ENCODE assay signal across 9 cellular contexts in the genomic region with DNA sequence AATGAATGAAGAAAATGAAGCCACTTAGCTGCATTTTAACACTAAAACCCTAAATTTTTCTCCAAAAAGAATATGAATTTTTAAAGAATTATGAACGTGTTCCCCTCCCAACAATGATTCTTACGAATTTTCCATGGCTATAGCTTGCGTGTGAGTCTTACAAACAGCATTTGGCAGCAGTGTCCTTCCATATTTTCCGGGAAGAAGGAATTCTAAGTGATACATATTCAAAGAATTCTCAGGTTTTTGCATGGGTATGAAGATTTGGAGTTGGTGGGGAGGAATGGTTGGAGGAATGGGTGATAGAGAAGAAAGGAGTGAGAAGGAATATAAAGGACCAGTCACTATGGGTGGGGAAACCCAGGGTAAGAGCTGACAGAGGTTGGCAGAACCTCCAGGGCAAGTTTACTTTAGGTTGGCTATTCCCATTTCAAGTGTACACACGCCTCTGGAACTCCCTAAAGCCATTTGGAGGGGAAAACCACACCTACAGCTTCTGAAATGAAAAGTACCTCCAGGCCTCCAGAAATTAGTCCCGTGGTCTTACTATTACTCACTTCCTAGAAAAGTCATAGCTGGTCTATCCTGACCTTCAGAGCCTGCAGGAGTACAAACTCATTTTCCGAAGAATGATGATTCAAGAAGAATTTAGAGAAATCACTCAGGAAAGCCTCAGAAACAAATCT.
DNase-seq lines count a peak whose midpoint lies in the region; ATAC-seq and TF ChIP-seq lines count a peak whose summit lies in the region.
"Had no signal": no experiment of that assay in that cellular context is flagged by ENCODE, and none has a peak within 500 bp of the region (broad histone marks: within the 10 kb centered on the region; RNA-seq: fewer than 3 reads in every experiment).

No MANE protein-coding gene starts in this region.

- in situ Hi-C loops in astrocyte of the spinal cord (cut with HindIII; ENCODE audit: low sequenced_read_pairs), result no loop called here

- H2AK5ac ChIP-seq in trophoblast cell (ENCODE audit: low read length), result no peak overlapping the region

- WGBS in trophoblast cell (ENCODE audit: extremely low coverage, insufficient coverage, insufficient read length), result no CpG with 5 or more reads among the region's 7 CpGs

- H3K27me3 ChIP-seq in trophoblast cell (ENCODE audit: insufficient read depth, low read length), result no peaks in the 10 kb centered on the region
- H3K27me3 ChIP-seq: thyroid gland had no signal

- no peak overlapping the region for H2BK5ac ChIP-seq in trophoblast cell (ENCODE audit: low read depth, low read length, poor library complexity)

- H3K79me2 ChIP-seq in trophoblast cell (ENCODE audit: control insufficient read depth, insufficient read depth, low read length, poor library complexity), result no peaks in the 10 kb centered on the region

- no peak overlapping the region for H4K8ac ChIP-seq in trophoblast cell (ENCODE audit: low read depth, low read length)

- H3K14ac ChIP-seq in trophoblast cell (ENCODE audit: low read length), result no peak overlapping the region

- H4K91ac ChIP-seq in trophoblast cell (ENCODE audit: low read depth, low read length), result no peak overlapping the region

- H3K9ac ChIP-seq in trophoblast cell (ENCODE audit: low read length), result no peak overlapping the region

- no peak overlapping the region for H2BK12ac ChIP-seq in trophoblast cell (ENCODE audit: low read length)

- H3K79me1 ChIP-seq in trophoblast cell (ENCODE audit: low read length), result no peaks in the 10 kb centered on the region

- TF ChIP-seq CTCF in astrocyte of the spinal cord (IDR thresholded peaks at IDR 0.05; ENCODE audit: low read depth, low read length), result no peak

- H4K12ac ChIP-seq in trophoblast cell (ENCODE audit: low read depth, low read length), result no peak overlapping the region

- H3K27ac ChIP-seq in trophoblast cell (ENCODE audit: low read depth, low read length), result no peak overlapping the region
- H3K27ac ChIP-seq: thyroid gland had no signal

- ATAC-seq in HG02763 (IDR thresholded peaks at IDR 0.05; ENCODE audit: unreplicated experiment) (peak; percentile 50), GM21576 (IDR thresholded peaks at IDR 0.05; ENCODE audit: unreplicated experiment) (no peak)

- no peak overlapping the region for H3K4me2 ChIP-seq in trophoblast cell (ENCODE audit: low read length)

- no peak overlapping the region for H3K4ac ChIP-seq in trophoblast cell (ENCODE audit: low read depth, low read length)

- no peaks in the 10 kb centered on the region for H3K9me3 ChIP-seq in trophoblast cell (ENCODE audit: insufficient read depth, low read depth, low read length)
- H3K9me3 ChIP-seq: thyroid gland had no signal

- H3K23ac ChIP-seq in trophoblast cell (ENCODE audit: low read length), result no peak overlapping the region

- H3K4me3 ChIP-seq in astrocyte of the spinal cord (ENCODE audit: low read depth, low read length) (no peak overlapping the region), trophoblast cell (ENCODE audit: low read depth, low read length) (no peak overlapping the region)
- H3K4me3 ChIP-seq: thyroid gland had no signal

- DNase-seq in ELR (ENCODE audit: low read depth) (peak; percentile 90), astrocyte of the spinal cord (ENCODE audit: low read depth, low spot score) (peak; percentile 77), trophoblast cell (peak; percentile 31 to 41), T-helper 9 cell (no peak), NCI-H2171 (lab: John Stamatoyannopoulos, UW) (no peak)
- DNase-seq in effector CD4-positive, alpha-beta T cell, result no peak
- DNase-seq: thyroid gland had no signal

- H3K18ac ChIP-seq in trophoblast cell (ENCODE audit: low read length), result no peak overlapping the region

- H3K36me3 ChIP-seq in trophoblast cell (ENCODE audit: control insufficient read depth in 1 of 2, insufficient read depth in 2 of 2, low read length in 2 of 2), result no peaks in the 10 kb centered on the region
- H3K36me3 ChIP-seq: thyroid gland had no signal

- no peaks in the 10 kb centered on the region for H3K4me1 ChIP-seq in trophoblast cell (ENCODE audit: control insufficient read depth in 1 of 2, insufficient read depth in 2 of 2, low read length in 2 of 2)

- no peak overlapping the region for H2BK120ac ChIP-seq in trophoblast cell (ENCODE audit: insufficient read depth, low read length, poor library complexity)

- no peak overlapping the region for H2AFZ ChIP-seq in trophoblast cell (ENCODE audit: insufficient read depth, low read length, poor library complexity)

Comparison
In these comparisons a context has a peak if more than half of its experiments do, and no peak if none do; other contexts are left out.
1. DNase-seq: peak in ELR (single experiment), astrocyte of the spinal cord (single experiment) and trophoblast cell (2 of 2); none in T-helper 9 cell (single experiment), NCI-H2171 (single experiment) and effector CD4-positive, alpha-beta T cell (single experiment).